9 cellular contexts compared by ENCODE assay signal in the genomic region with DNA sequence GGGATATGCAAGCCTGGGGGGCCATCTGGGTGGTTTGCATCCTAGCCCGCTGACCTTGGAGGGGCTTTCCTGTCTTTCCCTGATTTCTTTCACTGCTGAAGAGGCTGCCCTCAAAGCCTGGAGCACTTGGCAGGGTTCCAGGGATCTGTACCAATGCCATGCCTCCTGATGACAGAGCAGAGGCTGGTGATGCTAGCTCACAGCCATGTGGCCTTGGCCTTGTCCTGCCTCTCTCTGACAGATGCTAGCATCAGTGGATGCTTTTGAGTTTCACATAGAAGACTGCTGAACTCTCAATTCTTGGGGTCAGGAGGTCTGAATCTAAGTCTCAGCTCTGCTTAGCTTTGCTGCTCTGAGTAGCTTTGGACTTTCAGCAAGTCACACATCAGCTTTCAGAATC. TPM values are rescaled to one million over a fixed set of nuclear protein-coding genes. Genes with fewer than 3 reads are reported as not detected.
DNase-seq lines count a peak whose midpoint lies in the region; ATAC-seq lines count a peak whose summit lies in the region.
"Had no signal": no experiment of that assay in that cellular context is flagged by ENCODE, and none has a peak within 500 bp of the region (broad histone marks: within the 10 kb centered on the region; RNA-seq: fewer than 3 reads in every experiment).

No MANE protein-coding gene starts in this region.

- DNase-seq in activated CD4-positive, alpha-beta memory T cell treated with anti-CD3 and anti-CD28 coated beads for 36 hours = peak; percentile 22
- no peak for DNase-seq in activated CD4-positive, alpha-beta memory T cell treated with anti-CD3 and anti-CD28 coated beads, Interleukin-2, amount 10 ng/mL, durations not matched to agents 7 days and 5 days
- DNase-seq in SJCRH30 = peak; percentile 38 to 49
- peak; percentile 59 for DNase-seq in medulla oblongata (ENCODE audit: extremely low spot score)
- DNase-seq in NCI-H1048 (lab: John Stamatoyannopoulos, UW) = no peak
- DNase-seq in HPDE6-E6E7 (ENCODE audit: extremely low spot score) = no peak
- no peak for DNase-seq in DMS114 treated with DMSO at 0.1 percent for 48 hours (lab: John Stamatoyannopoulos, UW; ENCODE audit: unreplicated experiment)

- no peaks in the 10 kb centered on the region for H3K4me1 ChIP-seq in SJCRH30

- no peaks in the 10 kb centered on the region for H3K9me3 ChIP-seq in SJCRH30 (replicated peaks)

- peaks cover 28% of the 10 kb centered on the region for H3K4me1 Mint-ChIP-seq in activated CD4-positive, alpha-beta memory T cell treated with anti-CD3 and anti-CD28 coated beads for 36 hours (ENCODE audit: low read depth)
- H3K4me1 Mint-ChIP-seq in activated CD4-positive, alpha-beta memory T cell treated with anti-CD3 and anti-CD28 coated beads, Interleukin-2, amount 10 ng/mL, durations not matched to agents 7 days and 5 days = peaks cover 27% of the 10 kb centered on the region

- intact Hi-C loops in activated CD4-positive, alpha-beta memory T cell treated with anti-CD3 and anti-CD28 coated beads for 36 hours (cut with micrococcal nuclease) = loop anchor here (2.0 kb wide), 3 partner anchors 167 to 401 kb away; no protein-coding TSS in a partner anchor

- POLR2A ChIA-PET in activated CD4-positive, alpha-beta memory T cell treated with anti-CD3 and anti-CD28 coated beads for 36 hours (lab: Charles Lee) = interaction anchor here (2.6 to 3.1 kb wide), 3 partner anchors 12 to 24 kb away, joined by 9 to 17 read pairs (median 13); partner anchors contain the start of gene RREB1
- POLR2A ChIA-PET in activated CD4-positive, alpha-beta memory T cell treated with anti-CD3 and anti-CD28 coated beads, Interleukin-2, amount 10 ng/mL, durations not matched to agents 7 days and 5 days (lab: Charles Lee) = interaction anchor here (0.7 to 4.9 kb wide), 4 partner anchors 10 to 74 kb away, joined by 3 to 39 read pairs (median 7); partner anchors contain the start of gene RREB1

- no peaks in the 10 kb centered on the region for H3K9me3 Mint-ChIP-seq in activated CD4-positive, alpha-beta memory T cell treated with anti-CD3 and anti-CD28 coated beads for 36 hours
- no peaks in the 10 kb centered on the region for H3K9me3 Mint-ChIP-seq in activated CD4-positive, alpha-beta memory T cell treated with anti-CD3 and anti-CD28 coated beads, Interleukin-2, amount 10 ng/mL, durations not matched to agents 7 days and 5 days

- CTCF ChIA-PET in activated CD4-positive, alpha-beta memory T cell treated with anti-CD3 and anti-CD28 coated beads for 36 hours (lab: Charles Lee) = interaction anchor here (0.8 to 2.1 kb wide), 7 partner anchors 9 to 409 kb away, joined by 3 to 8 read pairs (median 3); no protein-coding TSS in a partner anchor
- CTCF ChIA-PET in activated CD4-positive, alpha-beta memory T cell treated with anti-CD3 and anti-CD28 coated beads, Interleukin-2, amount 10 ng/mL, durations not matched to agents 7 days and 5 days (lab: Charles Lee) = interaction anchor here (1.2 to 2.3 kb wide), 7 partner anchors 16 to 298 kb away, joined by 3 to 13 read pairs (median 4); no protein-coding TSS in a partner anchor

- H3K27ac ChIP-seq in SJCRH30 = no peak overlapping the region
- H3K27ac ChIP-seq: VCaP had no signal

- peaks cover 5% of the 10 kb centered on the region for H3K27me3 Mint-ChIP-seq in activated CD4-positive, alpha-beta memory T cell treated with anti-CD3 and anti-CD28 coated beads for 36 hours
- peaks cover 33% of the 10 kb centered on the region for H3K27me3 Mint-ChIP-seq in activated CD4-positive, alpha-beta memory T cell treated with anti-CD3 and anti-CD28 coated beads, Interleukin-2, amount 10 ng/mL, durations not matched to agents 7 days and 5 days

- no peaks in the 10 kb centered on the region for H3K36me3 ChIP-seq in SJCRH30

- peaks cover 1% of the 10 kb centered on the region for H3K36me3 Mint-ChIP-seq in activated CD4-positive, alpha-beta memory T cell treated with anti-CD3 and anti-CD28 coated beads for 36 hours
- no peaks in the 10 kb centered on the region for H3K36me3 Mint-ChIP-seq in activated CD4-positive, alpha-beta memory T cell treated with anti-CD3 and anti-CD28 coated beads, Interleukin-2, amount 10 ng/mL, durations not matched to agents 7 days and 5 days (ENCODE audit: low read depth)

- no peak overlapping the region for H3K4me3 ChIP-seq in SJCRH30

- no peak overlapping the region for H3K4me3 Mint-ChIP-seq in activated CD4-positive, alpha-beta memory T cell treated with anti-CD3 and anti-CD28 coated beads for 36 hours
- no peak overlapping the region for H3K4me3 Mint-ChIP-seq in activated CD4-positive, alpha-beta memory T cell treated with anti-CD3 and anti-CD28 coated beads, Interleukin-2, amount 10 ng/mL, durations not matched to agents 7 days and 5 days

- no peak overlapping the region for H3K27ac Mint-ChIP-seq in activated CD4-positive, alpha-beta memory T cell treated with anti-CD3 and anti-CD28 coated beads for 36 hours
- no peak overlapping the region for H3K27ac Mint-ChIP-seq in activated CD4-positive, alpha-beta memory T cell treated with anti-CD3 and anti-CD28 coated beads, Interleukin-2, amount 10 ng/mL, durations not matched to agents 7 days and 5 days

- ATAC-seq in HG02938 (IDR thresholded peaks at IDR 0.05; ENCODE audit: unreplicated experiment) = peak; percentile 50

- no peaks in the 10 kb centered on the region for H3K27me3 ChIP-seq in SJCRH30

RNA-seq across cellular contexts. Expression of gene RREB1, which starts 21.9 kb away (rescaled TPM):
- 10 to 100 TPM; 13.0 to 13.5 TPM for total RNA-seq in activated CD4-positive, alpha-beta memory T cell treated with anti-CD3 and anti-CD28 coated beads for 36 hours
- total RNA-seq in activated CD4-positive, alpha-beta memory T cell treated with anti-CD3 and anti-CD28 coated beads, Interleukin-2, amount 10 ng/mL, durations not matched to agents 7 days and 5 days = 10 to 100 TPM; 26.5 to 27.9 TPM
- total RNA-seq in SJCRH30 (2014; rRNA removed; shearing (Covaris generic)) = 12.3 and 13.4 TPM in 2 replicates

Comparison
In these comparisons a context has a peak if more than half of its experiments do, and no peak if none do; other contexts are left out.
1. DNase-seq: peak in activated CD4-positive, alpha-beta memory T cell treated with anti-CD3 and anti-CD28 coated beads for 36 hours (single experiment), SJCRH30 (2 of 2) and medulla oblongata (single experiment); none in activated CD4-positive, alpha-beta memory T cell treated with anti-CD3 and anti-CD28 coated beads, Interleukin-2, amount 10 ng/mL, durations not matched to agents 7 days and 5 days (single experiment), NCI-H1048 (single experiment), HPDE6-E6E7 (single experiment) and DMS114 treated with DMSO at 0.1 percent for 48 hours (single experiment).